ENCODE assay signal across 10 cellular contexts in genomic region chr11:27507561-27508322, GRCh38. TPM values are rescaled to one million over a fixed set of nuclear protein-coding genes. Genes with fewer than 3 reads are reported as not detected.
DNase-seq lines count a peak whose midpoint lies in the region; ATAC-seq and TF ChIP-seq lines count a peak whose summit lies in the region.
"Had no signal": no experiment of that assay in that cellular context is flagged by ENCODE, and none has a peak within 500 bp of the region (broad histone marks: within the 10 kb centered on the region; RNA-seq: fewer than 3 reads in every experiment).

No MANE protein-coding gene starts in this region.

- intact Hi-C loops in activated CD4-positive, alpha-beta T cell treated with anti-CD3 and anti-CD28 coated beads for 36 hours (cut with DNase I, micrococcal nuclease), result loop anchor here in 1 of 2 experiments (2.0 kb wide), 1 partner anchor 601 kb away; the partner anchor contains the start of genes KIF18A and METTL15
- intact Hi-C loops in spleen (cut with DNase I; ENCODE audit: low total_unique reads) (no loop called here), aorta (cut with DNase I) (no loop called here)

- H3K4me1 Mint-ChIP-seq in activated CD4-positive, alpha-beta T cell treated with anti-CD3 and anti-CD28 coated beads for 36 hours, result peaks cover 29% of the 10 kb centered on the region
- H3K4me1 Mint-ChIP-seq in T-helper 17 cell, result peaks cover 20% of the 10 kb centered on the region

- H3K4me3 ChIP-seq in spleen (peak overlapping the region in 6 of 8 donors; percentile 69 to 80 (median 76)), aorta (ENCODE audit: low read length in 2 of 2) (peak overlapping the region in 1 of 2 donors; percentile 56)

- TF ChIP-seq POLR2A in spleen (IDR thresholded peaks at IDR 0.05), result no peak

- H3K27me3 ChIP-seq in spleen (replicated peaks in 1 of 7) (no peaks in the 10 kb centered on the region), aorta (ENCODE audit: control insufficient read depth in 1 of 2, insufficient read depth in 2 of 2, low read length in 1 of 2) (no peaks in the 10 kb centered on the region)

- H3K36me3 ChIP-seq in spleen (peaks cover 0 to 6% (median 1%) of the 10 kb centered on the region in 6 donors), aorta (ENCODE audit: control insufficient read depth in 1 of 2, insufficient read depth in 2 of 2, low read length in 1 of 2) (no peaks in the 10 kb centered on the region)

- H3K9me3 Mint-ChIP-seq in activated CD4-positive, alpha-beta T cell treated with anti-CD3 and anti-CD28 coated beads for 36 hours (ENCODE audit: low read depth), result no peaks in the 10 kb centered on the region

- peaks cover 25% of the 10 kb centered on the region for H3K36me3 Mint-ChIP-seq in activated CD4-positive, alpha-beta T cell treated with anti-CD3 and anti-CD28 coated beads for 36 hours (ENCODE audit: low read depth)
- no peaks in the 10 kb centered on the region for H3K36me3 Mint-ChIP-seq in T-helper 17 cell (ENCODE audit: low read depth)

- H3K27ac Mint-ChIP-seq in activated CD4-positive, alpha-beta T cell treated with anti-CD3 and anti-CD28 coated beads for 36 hours, result peak overlapping the region; percentile 99
- peak overlapping the region; percentile 97 for H3K27ac Mint-ChIP-seq in T-helper 17 cell

- POLR2A ChIA-PET in activated CD4-positive, alpha-beta T cell treated with anti-CD3 and anti-CD28 coated beads for 36 hours (lab: Charles Lee), result interaction anchor here (0.7 kb wide), 1 partner anchor 10 kb away, joined by 4 read pairs; no protein-coding TSS in a partner anchor

- no peak for ATAC-seq in activated CD4-positive, alpha-beta T cell treated with anti-CD3 and anti-CD28 coated beads for 36 hours
- ATAC-seq in T-helper 17 cell (no peak), aorta (ENCODE audit: low FRiP score) (no peak), GM19397 (IDR thresholded peaks at IDR 0.05; ENCODE audit: unreplicated experiment) (no peak), GM18519 (IDR thresholded peaks at IDR 0.05; ENCODE audit: low FRiP score, unreplicated experiment) (no peak)

- peak overlapping the region; percentile 84 for H3K4me3 Mint-ChIP-seq in activated CD4-positive, alpha-beta T cell treated with anti-CD3 and anti-CD28 coated beads for 36 hours
- H3K4me3 Mint-ChIP-seq in T-helper 17 cell, result peak overlapping the region; percentile 99

- H3K9me3 ChIP-seq in T-helper 17 cell (ENCODE audit: control insufficient read depth, low read length, poor library complexity, severe bottlenecking) (no peaks in the 10 kb centered on the region), spleen (no peaks in the 10 kb centered on the region), aorta (ENCODE audit: control insufficient read depth, low read length) (no peaks in the 10 kb centered on the region)

- TF ChIP-seq CTCF in spleen (IDR thresholded peaks at IDR 0.05 in 8 of 11, conservative IDR thresholded peaks at IDR 0.05 in 3 of 11), result no peak

- WGBS in spleen, 5 donors, result 94 to 99% (median 97%) methylated on average over 4 of the region's 4 CpGs
- 96 to 98% methylated on average over 4 of the region's 4 CpGs for WGBS in aorta, 2 donors

- no peaks in the 10 kb centered on the region for H3K27me3 Mint-ChIP-seq in activated CD4-positive, alpha-beta T cell treated with anti-CD3 and anti-CD28 coated beads for 36 hours
- no peaks in the 10 kb centered on the region for H3K27me3 Mint-ChIP-seq in T-helper 17 cell

- H3K27ac ChIP-seq in spleen (peak overlapping the region in 4 of 8 donors; percentile 85 to 96 (median 93)), aorta (ENCODE audit: low read depth in 1 of 2, low read length in 2 of 2) (no peak overlapping the region)

- H3K4me1 ChIP-seq in spleen (peaks cover 24 to 49% (median 44%) of the 10 kb centered on the region in 6 donors), aorta (ENCODE audit: control insufficient read depth in 1 of 2, insufficient read depth in 2 of 2, low read length in 2 of 2) (peaks cover 2 to 8% of the 10 kb centered on the region in 2 donors)

- no peak for DNase-seq in activated CD4-positive, alpha-beta T cell treated with anti-CD3 and anti-CD28 coated beads for 36 hours
- no peak for DNase-seq in activated CD4-positive, alpha-beta T cell treated with anti-CD3 and anti-CD28 coated beads for 4 hours
- no peak for DNase-seq in T-helper 17 cell
- DNase-seq in fibroblast of peridontal ligament (ENCODE audit: extremely low read depth), result peak; percentile 20
- no peak for DNase-seq in spleen
- DNase-seq in aorta, result no peak
- DNase-seq: C1 segment of cervical spinal cord, NCI-H2081 treated with DMSO at 0.1 percent for 48 hours had no signal

- CTCF ChIA-PET in activated CD4-positive, alpha-beta T cell treated with anti-CD3 and anti-CD28 coated beads for 36 hours (lab: Charles Lee), result interaction anchor here (1.2 to 4.0 kb wide), 2 partner anchors 10 to 22 kb away, joined by 3 to 15 read pairs; no protein-coding TSS in a partner anchor

RNA-seq across cellular contexts. Expression of gene LIN7C, which starts 1.2 kb away (rescaled TPM):
- total RNA-seq in activated CD4-positive, alpha-beta T cell treated with anti-CD3 and anti-CD28 coated beads for 36 hours, result 10 to 100 TPM; 16.1 to 19.2 TPM
- total RNA-seq in T-helper 17 cell, result 10 to 100 TPM; 20.4 to 20.9 TPM
- total RNA-seq in spleen, result 10 to 100 TPM; 24.7 to 42.4 (median 31.2) TPM
- polyA plus RNA-seq in spleen, result 1 to 10 TPM; 4.8 to 8.9 (median 6.4) TPM
- 10 to 100 TPM; 35.5 to 40.4 TPM for total RNA-seq in aorta
- polyA plus RNA-seq in aorta, result 10 to 100 TPM; 10.1 to 10.5 TPM

RNA-seq across cellular contexts. Expression of gene LGR4, which starts 35.2 kb away (rescaled TPM):
- under 1 TPM; 0.19 to 0.21 TPM for total RNA-seq in activated CD4-positive, alpha-beta T cell treated with anti-CD3 and anti-CD28 coated beads for 36 hours
- total RNA-seq in T-helper 17 cell, result under 1 TPM; 0.39 to 0.94 TPM
- 10 to 100 TPM; 12.3 to 47.2 (median 33.8) TPM for total RNA-seq in spleen
- 1 to 10 TPM; 1.5 to 5.1 (median 1.5) TPM for polyA plus RNA-seq in spleen
- 10 to 100 TPM; 19.5 to 23.6 TPM for total RNA-seq in aorta
- polyA plus RNA-seq in aorta, result 10 to 100 TPM in 1 of 2 donors, 1 to 10 TPM in 1; 4.6 to 25.7 TPM

Comparison
In these comparisons a context has a peak if more than half of its experiments do, and no peak if none do; other contexts are left out.
1. RNA of gene LGR4, which starts 35.2 kb away (total RNA-seq): 12.3 to 47.2 TPM in spleen and 19.5 to 23.6 TPM in aorta; 0.39 to 0.94 TPM in T-helper 17 cell and 0.19 to 0.21 TPM in activated CD4-positive, alpha-beta T cell treated with anti-CD3 and anti-CD28 coated beads for 36 hours; every median in the first group is over 4 times any median in the second.